6 cellular contexts compared by ENCODE assay signal in the genomic region with DNA sequence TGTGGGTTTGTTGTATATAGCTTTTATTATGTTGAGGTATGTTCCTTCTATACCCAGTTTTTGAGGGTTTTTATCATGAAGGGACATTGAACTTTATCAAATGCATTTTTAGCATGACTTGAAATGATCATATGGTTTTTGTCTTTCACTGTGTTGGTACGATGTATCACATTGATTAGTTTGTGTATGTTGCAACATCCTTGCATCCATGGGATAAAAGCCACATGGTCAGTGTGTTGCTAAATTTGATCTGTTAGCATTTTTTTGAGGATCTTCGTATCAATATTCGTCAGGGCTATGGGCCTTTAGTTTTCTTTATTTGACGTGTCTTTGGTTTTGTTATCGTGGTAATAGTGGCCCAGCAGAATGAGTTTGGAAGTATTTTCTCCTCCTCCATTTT.
"Had no signal": no experiment of that assay in that cellular context is flagged by ENCODE, and none has a peak within 500 bp of the region (broad histone marks: within the 10 kb centered on the region; RNA-seq: fewer than 3 reads in every experiment).

No MANE protein-coding gene starts in this region.

- FAIRE-seq: HTR-8/SVneo had no signal

- DNase-seq: KBM-7, KG1 had no signal

- H3K9ac ChIP-seq: KMS-11 had no signal

- H3K4me3 Mint-ChIP-seq: IgD-negative memory B cell had no signal

- H3K27ac Mint-ChIP-seq: IgD-negative memory B cell had no signal

- H3K36me3 Mint-ChIP-seq: IgD-negative memory B cell had no signal

- H3K27ac ChIP-seq: HL-60, KMS-11 had no signal

- H3K4me1 Mint-ChIP-seq: IgD-negative memory B cell had no signal

- H3K4me2 ChIP-seq: KMS-11 had no signal
